1 cellular context compared by ENCODE assay signal in genomic region chr15:67839929-67840746, GRCh38.
A peak's percentile ranks its signal among the peaks of the same experiment; 100 is the strongest.
TF ChIP-seq lines count a peak whose summit lies in the region.

RNU6-1 (minus strand) TSS chr15:67840045.

TF ChIP-seq in K562, 482 proteins besides CTCF, POLR2A, EP300 and RAD21 (continued from another document and continues in another):
- TF ChIP-seq TRIM25 (IDR thresholded peaks at IDR 0.05; ENCODE audit: borderline replicate concordance) (no peak), SIN3A (IDR thresholded peaks at IDR 0.05; ENCODE audit: borderline replicate concordance in 2 of 2, control insufficient read depth in 1 of 2, low read depth in 2 of 2, low read length in 2 of 2) (0 out of 4 replicates have a peak, but pooled peaks of 1 of the 2 experiments have one; percentile 15), ZNF347 (CRISPR knock-in tag; IDR thresholded peaks at IDR 0.05; ENCODE audit: low read depth) (no peak), ZFP36 (IDR thresholded peaks at IDR 0.05; ENCODE audit: low read depth, low read length, partially characterized antibody) (no peak), RAD51 (IDR thresholded peaks at IDR 0.05; ENCODE audit: borderline replicate concordance, low read depth) (peak; percentile 97), TAF1 (IDR thresholded peaks at IDR 0.05; ENCODE audit: control insufficient read depth, extremely low read depth, insufficient read depth, low read length, severe bottlenecking) (peak; percentile 76), ETV5 (CRISPR knock-in tag; IDR thresholded peaks at IDR 0.05; ENCODE audit: low read depth) (peak; percentile 43; the same call in 1 of the 2 replicates), ZNF224 (CRISPR knock-in tag; IDR thresholded peaks at IDR 0.05) (no peak), ZNF318 (IDR thresholded peaks at IDR 0.05; ENCODE audit: borderline replicate concordance in 1 of 2, low read depth in 1 of 2) (no peak), PTBP1 (IDR thresholded peaks at IDR 0.05; ENCODE audit: low read depth, low read length) (no peak), ARNT (IDR thresholded peaks at IDR 0.05) (peak in 1 of 2 experiments; percentile 4; a peak in 2 of 4 replicates), SRSF3 (IDR thresholded peaks at IDR 0.05; ENCODE audit: insufficient read depth, low read length) (no peak), NELFE (IDR thresholded peaks at IDR 0.05; ENCODE audit: insufficient read depth, insufficient read length) (no peak), ZNF324 (CRISPR knock-in tag; IDR thresholded peaks at IDR 0.05) (no peak), ZBTB11 (CRISPR knock-in tag; IDR thresholded peaks at IDR 0.05) (peak in 1 of 3 experiments; percentile 45; a peak in 1 of 6 replicates), DMBX1 (CRISPR knock-in tag; IDR thresholded peaks at IDR 0.05; ENCODE audit: borderline replicate concordance) (no peak), ZEB2 (IDR thresholded peaks at IDR 0.05) (no peak), POLR2B (IDR thresholded peaks at IDR 0.05; ENCODE audit: low read depth, partially characterized antibody) (peak; percentile 83), GTF2B (IDR thresholded peaks at IDR 0.05; ENCODE audit: extremely low read depth, insufficient read length) (no peak), TAL1 (IDR thresholded peaks at IDR 0.05) (no peak), KLF16 (IDR thresholded peaks at IDR 0.05) (no peak), SNRNP70 (optimal IDR thresholded peaks at IDR 0.05; ENCODE audit: low read depth, low read length) (no peak), XRCC3 (IDR thresholded peaks at IDR 0.05) (no peak), IRF2 (CRISPR knock-in tag; IDR thresholded peaks at IDR 0.05) (no peak), SIN3B (IDR thresholded peaks at IDR 0.05; ENCODE audit: low read depth) (no peak; the same call in 1 of the 2 replicates), AFF4 (CRISPR knock-in tag; IDR thresholded peaks at IDR 0.05) (peak; percentile 74; the same call in 1 of the 2 replicates), GMEB1 (CRISPR knock-in tag; IDR thresholded peaks at IDR 0.05) (no peak; the same call in 1 of the 2 replicates), CCAR2 (IDR thresholded peaks at IDR 0.05; ENCODE audit: low read depth, low read length) (no peak), ZBTB2 (IDR thresholded peaks at IDR 0.05) (peak; percentile 17; the same call in 1 of the 2 replicates), ZNF384 (IDR thresholded peaks at IDR 0.05; ENCODE audit: low read depth, low read length) (no peak), ZNF584 (CRISPR knock-in tag; IDR thresholded peaks at IDR 0.05; ENCODE audit: low read depth) (no peak; the same call in 1 of the 2 replicates), HNRNPH1 (optimal IDR thresholded peaks at IDR 0.05; ENCODE audit: low read depth, low read length) (no peak), ZNF280A (IDR thresholded peaks at IDR 0.05; ENCODE audit: low read depth, partially characterized antibody) (no peak), ZNF212 (CRISPR knock-in tag; IDR thresholded peaks at IDR 0.05) (no peak), KAT2B (IDR thresholded peaks at IDR 0.05; ENCODE audit: low read depth, low read length) (no peak)
